9 cellular contexts compared by ENCODE assay signal in the genomic region with DNA sequence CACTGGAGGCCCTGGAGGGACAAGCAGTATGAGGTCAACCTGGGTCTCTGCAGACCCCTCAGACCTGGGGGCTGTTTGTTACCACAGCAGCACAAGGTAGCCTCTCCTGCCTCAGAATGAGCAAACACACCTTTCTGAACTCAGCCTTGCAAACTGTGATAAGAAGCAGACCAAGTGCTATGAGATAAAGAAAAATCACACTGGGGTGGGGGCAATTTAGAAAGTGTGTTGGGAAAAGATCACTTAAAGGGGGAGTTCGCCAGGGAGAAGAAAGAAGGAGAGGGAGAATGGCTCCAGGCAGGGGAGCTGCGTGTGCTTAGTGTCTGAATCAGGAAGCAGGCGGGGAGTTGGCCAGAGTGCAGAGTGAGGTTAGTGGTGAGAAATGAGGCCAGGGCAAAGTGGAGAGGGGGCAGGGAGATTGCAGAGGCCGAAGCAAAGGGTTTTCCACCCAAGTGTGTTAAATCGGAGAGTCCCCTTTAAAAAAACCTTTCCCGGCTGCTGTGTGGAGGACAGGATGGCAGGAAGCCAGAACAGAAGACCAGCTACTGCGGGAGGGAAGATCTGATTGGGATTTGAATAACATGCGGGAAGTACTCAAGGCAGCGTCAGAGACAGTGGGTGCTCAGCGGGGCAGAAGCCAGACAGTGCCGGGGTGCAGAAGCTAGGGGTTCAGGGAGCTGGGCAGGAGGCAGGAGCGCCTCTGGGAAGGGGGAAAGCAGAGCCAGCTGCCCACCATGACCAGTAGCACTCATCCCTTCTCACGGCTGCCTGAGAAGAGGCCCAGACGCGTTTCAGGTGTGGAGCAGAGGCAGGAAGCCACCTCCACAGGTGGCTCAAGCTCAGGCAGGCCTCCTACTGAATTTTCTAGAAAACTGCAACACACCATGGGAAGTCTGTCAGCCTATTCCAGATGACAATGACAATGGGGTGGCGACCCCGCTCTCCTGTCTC. TPM values are rescaled to one million over a fixed set of nuclear protein-coding genes. Genes with fewer than 3 reads are reported as not detected.
DNase-seq lines count a peak whose midpoint lies in the region; ATAC-seq and FAIRE-seq lines count a peak whose summit lies in the region.
"Had no signal": no experiment of that assay in that cellular context is flagged by ENCODE, and none has a peak within 500 bp of the region (broad histone marks: within the 10 kb centered on the region; RNA-seq: fewer than 3 reads in every experiment).

No MANE protein-coding gene starts in this region.

- ATAC-seq in GM18519 (IDR thresholded peaks at IDR 0.05; ENCODE audit: low FRiP score, unreplicated experiment): no peak

- no peak for FAIRE-seq in small intestine (lab: Jason Lieb, UNC)
- FAIRE-seq: A204.1 had no signal

- peak overlapping the region; percentile 56 for H3K27ac ChIP-seq in SK-N-MC
- H3K27ac ChIP-seq in caudate nucleus (ENCODE audit: low read depth, low read length): peak overlapping the region; percentile 62
- peak overlapping the region; percentile 92 for H3K27ac ChIP-seq in small intestine (ENCODE audit: low read depth in 1 of 2, low read length in 1 of 2)

- H3K4me3 ChIP-seq in SK-N-MC (peak overlapping the region; percentile 74), small intestine (ENCODE audit: low read depth in 1 of 2, low read length in 2 of 2) (no peak overlapping the region)

- DNase-seq in NCI-H748 (lab: John Stamatoyannopoulos, UW; ENCODE audit: unreplicated experiment) (peak; percentile 34), NCI-H748 treated with DMSO at 0.1 percent for 48 hours (lab: John Stamatoyannopoulos, UW) (no peak), KG1 (lab: John Stamatoyannopoulos, UW) (peak; percentile 70), SK-N-MC (ENCODE audit: low read depth, low spot score) (peak; percentile 34), caudate nucleus (lab: John Stamatoyannopoulos, UW) (peak in 45 of 61 donors; percentile 6 to 67 (median 34)), islet precursor cell (peak; percentile 90), small intestine (peak; percentile 82)

- 13 to 18% (median 13%) methylated on average over 17 of the region's 17 CpGs for WGBS in small intestine, 3 donors

- no peaks in the 10 kb centered on the region for H3K27me3 ChIP-seq in small intestine (ENCODE audit: control insufficient read depth in 2 of 2, insufficient read depth in 2 of 2, low read length in 2 of 2)

- H3K9ac ChIP-seq in SK-N-MC (ENCODE audit: insufficient read length): peak overlapping the region; percentile 61

- peaks cover 4% of the 10 kb centered on the region; the same call in 1 of the 2 replicates for H3K36me3 ChIP-seq in SK-N-MC (ENCODE audit: insufficient read depth, low read length)
- no peaks in the 10 kb centered on the region for H3K36me3 ChIP-seq in small intestine (ENCODE audit: control insufficient read depth in 2 of 2, insufficient read depth in 2 of 2, low read length in 2 of 2)

- peaks cover 12 to 15% of the 10 kb centered on the region in 2 donors for H3K4me1 ChIP-seq in small intestine (ENCODE audit: control insufficient read depth in 2 of 2, insufficient read depth in 1 of 2, low read depth in 1 of 2, low read length in 1 of 2)

- H3K9me3 ChIP-seq in SK-N-MC (ENCODE audit: low read depth, low read length) (no peaks in the 10 kb centered on the region), small intestine (ENCODE audit: control insufficient read depth, low read depth) (no peaks in the 10 kb centered on the region)

RNA-seq across cellular contexts. Expression of a gene that starts 9.0 kb away (rescaled TPM):
- polyA plus RNA-seq in small intestine: 100 to 1,000 TPM in 2 of 3 donors, 10 to 100 TPM in 1; 79.6 to 135 (median 123) TPM
